Comparison of ENCODE assay signal across 9 cellular contexts in the genomic region with DNA sequence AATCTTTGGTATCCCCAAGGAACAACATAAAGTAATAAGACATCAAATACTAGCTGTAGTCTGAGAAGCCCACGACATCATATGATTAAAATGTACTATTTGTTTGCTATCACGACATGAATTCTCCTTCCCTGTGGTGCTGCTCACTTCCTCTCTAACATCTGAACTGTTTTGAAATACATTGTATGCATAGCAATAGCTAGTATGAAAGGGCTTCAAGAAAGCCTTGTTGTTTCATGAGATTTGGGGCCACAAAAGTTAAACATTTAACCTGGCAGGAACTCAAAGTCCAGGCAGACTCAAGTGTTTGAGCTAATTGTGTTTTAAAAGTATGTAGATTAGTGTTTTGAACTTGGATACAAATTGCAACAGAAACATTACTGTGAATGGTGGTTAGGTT.
DNase-seq lines count a peak whose midpoint lies in the region; ATAC-seq, FAIRE-seq and TF ChIP-seq lines count a peak whose summit lies in the region.
"Had no signal": no experiment of that assay in that cellular context is flagged by ENCODE, and none has a peak within 500 bp of the region (broad histone marks: within the 10 kb centered on the region; RNA-seq: fewer than 3 reads in every experiment).

No MANE protein-coding gene starts in this region.

- no peaks in the 10 kb centered on the region for H3K36me3 ChIP-seq in CD4-positive, alpha-beta memory T cell (ENCODE audit: insufficient read depth, low read length)
- H3K36me3 ChIP-seq in OCI-LY1 (ENCODE audit: insufficient read depth, low read length): no peaks in the 10 kb centered on the region
- H3K36me3 ChIP-seq: prostate gland had no signal

- no peaks in the 10 kb centered on the region for H4K20me1 ChIP-seq in OCI-LY1 (ENCODE audit: insufficient read depth, low read length)

- no peaks in the 10 kb centered on the region for H3K27me3 Mint-ChIP-seq in CD4-positive, alpha-beta memory T cell

- peaks cover 34% of the 10 kb centered on the region for H3K4me1 ChIP-seq in CD4-positive, alpha-beta memory T cell (ENCODE audit: insufficient read depth, low read length)
- H3K4me1 ChIP-seq in OCI-LY1 (ENCODE audit: insufficient read depth, low read length, severe bottlenecking): peaks cover 37% of the 10 kb centered on the region
- H3K4me1 ChIP-seq: prostate gland had no signal

- no peaks in the 10 kb centered on the region for H3K27me3 ChIP-seq in CD4-positive, alpha-beta memory T cell (ENCODE audit: insufficient read depth, low read length)
- no peaks in the 10 kb centered on the region for H3K27me3 ChIP-seq in OCI-LY1 (ENCODE audit: insufficient read depth, low read length)

- H3K27ac Mint-ChIP-seq in CD4-positive, alpha-beta memory T cell: peak overlapping the region; percentile 84 to 95 (median 94)

- peaks cover 0 to 4% of the 10 kb centered on the region in 2 donors for H3K36me3 Mint-ChIP-seq in CD4-positive, alpha-beta memory T cell

- no peaks in the 10 kb centered on the region for H3K79me2 ChIP-seq in OCI-LY1 (ENCODE audit: insufficient read depth, low read length)

- peak overlapping the region in 5 of 8 donors; percentile 7 to 87 (median 73) for H3K4me3 Mint-ChIP-seq in CD4-positive, alpha-beta memory T cell

- no peaks in the 10 kb centered on the region for H3K9me3 ChIP-seq in CD4-positive, alpha-beta memory T cell (ENCODE audit: control insufficient read depth in 1 of 2, low read length in 2 of 2)
- H3K9me3 ChIP-seq in OCI-LY1 (ENCODE audit: low read length): peaks cover 7% of the 10 kb centered on the region
- H3K9me3 ChIP-seq: prostate gland had no signal

- H3F3A ChIP-seq in OCI-LY1 (ENCODE audit: insufficient read depth, low read length): no peaks in the 10 kb centered on the region; the same call in 1 of the 2 replicates

- H3K9ac ChIP-seq in OCI-LY1 (ENCODE audit: low read length): peak overlapping the region; percentile 37

- intact Hi-C loops in CD4-positive, alpha-beta memory T cell (cut with micrococcal nuclease): loop anchor here (2.0 to 5.0 kb wide), 2 partner anchors 45 to 52 kb away; no protein-coding TSS in a partner anchor

- ATAC-seq in GM21737 (IDR thresholded peaks at IDR 0.05; ENCODE audit: unreplicated experiment) (peak; percentile 55), HG03039 (IDR thresholded peaks at IDR 0.05; ENCODE audit: unreplicated experiment) (no peak), GM21390 (IDR thresholded peaks at IDR 0.05; ENCODE audit: unreplicated experiment) (no peak)

- POLR2A ChIA-PET in CD4-positive, alpha-beta memory T cell (lab: Charles Lee; ENCODE audit: partially characterized antibody): interaction anchor here (1.1 to 2.5 kb wide), 4 partner anchors 30 to 239 kb away, joined by 3 to 18 read pairs (median 6); no protein-coding TSS in a partner anchor

- DNase-seq in CD4-positive, alpha-beta memory T cell: peak in 3 of 5 donors; percentile 19 to 26 (median 25)
- DNase-seq in fibroblast of pulmonary artery (ENCODE audit: low read depth): peak; percentile 35
- no peak for DNase-seq in NCI-H82 treated with DMSO at 0.1 percent for 48 hours (lab: John Stamatoyannopoulos, UW; ENCODE audit: unreplicated experiment)
- DNase-seq in HTR-8/SVneo (ENCODE audit: insufficient read length, low spot score): no peak

- H2AFZ ChIP-seq in OCI-LY1 (ENCODE audit: low read length): no peak overlapping the region

- peak overlapping the region; percentile 25 for H3K27ac ChIP-seq in CD4-positive, alpha-beta memory T cell (ENCODE audit: low read depth, low read length)
- H3K27ac ChIP-seq in OCI-LY1 (ENCODE audit: low read depth, low read length, poor library complexity, severe bottlenecking): peak overlapping the region; percentile 86
- H3K27ac ChIP-seq: prostate gland had no signal

- no peak overlapping the region for H3K4me3 ChIP-seq in CD4-positive, alpha-beta memory T cell (ENCODE audit: low read length in 2 of 2)
- H3K4me3 ChIP-seq in OCI-LY1 (ENCODE audit: low read depth, low read length, poor library complexity, severe bottlenecking) (no peak overlapping the region), fibroblast of pulmonary artery (replicated peaks; ENCODE audit: low read depth, low read length) (no peak overlapping the region)
- H3K4me3 ChIP-seq: prostate gland had no signal

- H3K4me1 Mint-ChIP-seq in CD4-positive, alpha-beta memory T cell: peaks cover 29 to 47% (median 33%) of the 10 kb centered on the region in 4 donors

- H3K4me2 ChIP-seq in OCI-LY1 (ENCODE audit: low read length): peak overlapping the region; percentile 45

- CTCF ChIA-PET in CD4-positive, alpha-beta memory T cell (lab: Charles Lee; ENCODE audit: partially characterized antibody): interaction anchor here (0.7 to 7.2 kb wide), 9 partner anchors 12 to 864 kb away, joined by 3 to 111 read pairs (median 3); no protein-coding TSS in a partner anchor

- no peak for TF ChIP-seq CTCF in OCI-LY1 (IDR thresholded peaks at IDR 0.05; ENCODE audit: low read length)
- no peak for TF ChIP-seq CTCF in fibroblast of pulmonary artery (IDR thresholded peaks at IDR 0.05; ENCODE audit: low read length, missing control alignments)

- no peaks in the 10 kb centered on the region for H3K9me2 ChIP-seq in OCI-LY1 (ENCODE audit: low read depth, low read length)

- H3K9me3 Mint-ChIP-seq in CD4-positive, alpha-beta memory T cell: peaks cover 0 to 13% (median 8%) of the 10 kb centered on the region in 8 donors

- no peak for FAIRE-seq in HTR-8/SVneo (lab: Jason Lieb, UNC)

Comparison
In these comparisons a context has a peak if more than half of its experiments do, and no peak if none do; other contexts are left out.
1. DNase-seq: peak in CD4-positive, alpha-beta memory T cell (3 of 5) and fibroblast of pulmonary artery (single experiment); none in NCI-H82 treated with DMSO at 0.1 percent for 48 hours (single experiment) and HTR-8/SVneo (single experiment).